Comparison of ENCODE assay signal across 19 cellular contexts in the genomic region with DNA sequence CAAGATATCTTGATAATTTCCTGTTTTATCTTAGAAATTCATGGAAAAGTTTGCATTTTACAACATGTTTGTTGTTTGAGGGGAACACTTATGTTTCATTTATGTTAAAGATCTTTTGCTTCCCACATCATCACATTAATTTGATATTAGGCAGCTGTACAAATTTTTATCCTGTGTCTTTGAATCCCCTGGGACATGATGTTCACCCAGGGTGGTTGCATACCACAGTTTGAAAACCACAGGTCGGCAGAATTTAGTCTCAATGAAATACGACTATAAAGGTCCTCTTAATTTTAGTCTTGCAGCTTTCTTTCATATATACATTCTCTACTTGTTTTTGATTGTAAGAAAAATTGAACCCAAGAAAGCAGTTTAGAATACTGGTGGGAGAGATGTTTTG. TPM values are rescaled to one million over a fixed set of nuclear protein-coding genes. Genes with fewer than 3 reads are reported as not detected.
A peak's percentile ranks its signal among the peaks of the same experiment; 100 is the strongest.
DNase-seq lines count a peak whose midpoint lies in the region; ATAC-seq and TF ChIP-seq lines count a peak whose summit lies in the region.
"Had no signal": no experiment of that assay in that cellular context is flagged by ENCODE, and none has a peak within 500 bp of the region (broad histone marks: within the 10 kb centered on the region; RNA-seq: fewer than 3 reads in every experiment).

No MANE protein-coding gene starts in this region.

- H3K79me2 ChIP-seq in OCI-LY7 (ENCODE audit: insufficient read depth, low read depth, low read length): peaks cover 42% of the 10 kb centered on the region
- peaks cover 83% of the 10 kb centered on the region for H3K79me2 ChIP-seq in hepatocyte

- no peaks in the 10 kb centered on the region for H3K27me3 ChIP-seq in hepatocyte
- H3K27me3 ChIP-seq: Peyer's patch had no signal

- peaks cover 41% of the 10 kb centered on the region for H3K36me3 Mint-ChIP-seq in activated CD8-positive, alpha-beta T cell treated with anti-CD3 and anti-CD28 coated beads for 36 hours (ENCODE audit: low read depth)
- H3K36me3 Mint-ChIP-seq in activated CD8-positive, alpha-beta T cell treated with anti-CD3 and anti-CD28 coated beads, Interleukin-2, amount 10 ng/mL, durations not matched to agents 7 days and 5 days (ENCODE audit: low read depth): peaks cover 46% of the 10 kb centered on the region
- H3K36me3 Mint-ChIP-seq in type B pancreatic cell: peaks cover 38% of the 10 kb centered on the region

- H3K36me3 ChIP-seq in OCI-LY7 (ENCODE audit: insufficient read depth, low read length) (peaks cover 63% of the 10 kb centered on the region), hepatocyte (replicated peaks; ENCODE audit: insufficient read depth, low read depth) (no peaks in the 10 kb centered on the region), mucosa of descending colon (ENCODE audit: low read depth) (no peaks in the 10 kb centered on the region)

- 93% methylated on average over 2 of the region's 2 CpGs for WGBS in hepatocyte (ENCODE audit: low lambda C conversion rate, missing lambda C conversion rate)

- CTCF ChIA-PET in activated CD8-positive, alpha-beta T cell treated with anti-CD3 and anti-CD28 coated beads for 36 hours (lab: Charles Lee): interaction anchor here (1.8 kb wide), 1 partner anchor 125 kb away, joined by 4 read pairs; no protein-coding TSS in a partner anchor
- CTCF ChIA-PET in activated CD8-positive, alpha-beta T cell treated with anti-CD3 and anti-CD28 coated beads, Interleukin-2, amount 10 ng/mL, durations not matched to agents 7 days and 5 days (lab: Charles Lee): interaction anchor here (0.8 kb wide), 1 partner anchor 138 kb away, joined by 3 read pairs; no protein-coding TSS in a partner anchor
- CTCF ChIA-PET in OCI-LY7 (lab: Charles Lee; ENCODE audit: unreplicated experiment): no interaction called here

- H4K20me1 ChIP-seq in OCI-LY7 (ENCODE audit: insufficient read depth, low read length) (peaks cover 16% of the 10 kb centered on the region; the same call in 1 of the 2 replicates), hepatocyte (ENCODE audit: insufficient read depth, poor library complexity, severe bottlenecking) (peaks cover 8% of the 10 kb centered on the region)

- no peaks in the 10 kb centered on the region for H3K27me3 Mint-ChIP-seq in activated CD8-positive, alpha-beta T cell treated with anti-CD3 and anti-CD28 coated beads for 36 hours
- no peaks in the 10 kb centered on the region for H3K27me3 Mint-ChIP-seq in activated CD8-positive, alpha-beta T cell treated with anti-CD3 and anti-CD28 coated beads, Interleukin-2, amount 10 ng/mL, durations not matched to agents 7 days and 5 days (ENCODE audit: low read depth)
- H3K27me3 Mint-ChIP-seq in type B pancreatic cell: no peaks in the 10 kb centered on the region

- H3K9me2 ChIP-seq in OCI-LY7 (ENCODE audit: insufficient read depth, low read length) (no peaks in the 10 kb centered on the region), hepatocyte (replicated peaks; ENCODE audit: insufficient read depth) (no peaks in the 10 kb centered on the region)

- H3K9me3 ChIP-seq in OCI-LY7 (ENCODE audit: low read length) (peaks cover 4% of the 10 kb centered on the region; the same call in 1 of the 2 replicates), hepatocyte (ENCODE audit: low read depth) (no peaks in the 10 kb centered on the region), mucosa of descending colon (no peaks in the 10 kb centered on the region)
- H3K9me3 ChIP-seq: Peyer's patch had no signal

- no peak overlapping the region for H3K4me3 ChIP-seq in OCI-LY7 (ENCODE audit: low read depth, low read length, poor library complexity, severe bottlenecking)
- H3K4me3 ChIP-seq in hepatocyte: no peak overlapping the region
- H3K4me3 ChIP-seq in mucosa of descending colon: no peak overlapping the region
- H3K4me3 ChIP-seq: K562, Peyer's patch had no signal

- no peak overlapping the region for H3K4me3 Mint-ChIP-seq in activated CD8-positive, alpha-beta T cell treated with anti-CD3 and anti-CD28 coated beads for 36 hours
- no peak overlapping the region for H3K4me3 Mint-ChIP-seq in activated CD8-positive, alpha-beta T cell treated with anti-CD3 and anti-CD28 coated beads, Interleukin-2, amount 10 ng/mL, durations not matched to agents 7 days and 5 days
- no peak overlapping the region for H3K4me3 Mint-ChIP-seq in type B pancreatic cell

- H2AFZ ChIP-seq in OCI-LY7 (ENCODE audit: low read length) (no peak overlapping the region), hepatocyte (no peak overlapping the region)

- POLR2A ChIA-PET in activated CD8-positive, alpha-beta T cell treated with anti-CD3 and anti-CD28 coated beads for 36 hours (lab: Charles Lee): no interaction called here
- POLR2A ChIA-PET in activated CD8-positive, alpha-beta T cell treated with anti-CD3 and anti-CD28 coated beads, Interleukin-2, amount 10 ng/mL, durations not matched to agents 7 days and 5 days (lab: Charles Lee): no interaction called here
- POLR2A ChIA-PET in OCI-LY7 (lab: Charles Lee): no interaction called here

- no peak for TF ChIP-seq CTCF in activated CD8-positive, alpha-beta T cell treated with anti-CD3 and anti-CD28 coated beads for 36 hours (IDR thresholded peaks at IDR 0.05)
- TF ChIP-seq CTCF in OCI-LY7 (conservative IDR thresholded peaks at IDR 0.05; ENCODE audit: low read length) (no peak), hepatocyte (IDR thresholded peaks at IDR 0.05; ENCODE audit: poor library complexity) (no peak), type B pancreatic cell (conservative IDR thresholded peaks at IDR 0.05) (no peak), mucosa of descending colon (IDR thresholded peaks at IDR 0.05) (no peak)

- BruUV-seq in OCI-LY7 (replicated peaks; lab: Mats Ljungman, UMichigan): no TSS peak

- H3K9me3 Mint-ChIP-seq in activated CD8-positive, alpha-beta T cell treated with anti-CD3 and anti-CD28 coated beads for 36 hours: no peaks in the 10 kb centered on the region
- H3K9me3 Mint-ChIP-seq in activated CD8-positive, alpha-beta T cell treated with anti-CD3 and anti-CD28 coated beads, Interleukin-2, amount 10 ng/mL, durations not matched to agents 7 days and 5 days (ENCODE audit: insufficient read depth): no peaks in the 10 kb centered on the region
- H3K9me3 Mint-ChIP-seq in type B pancreatic cell: peaks cover 5% of the 10 kb centered on the region

- DNase-seq in activated CD8-positive, alpha-beta T cell treated with anti-CD3 and anti-CD28 coated beads for 36 hours: no peak
- DNase-seq in activated CD8-positive, alpha-beta T cell treated with anti-CD3 and anti-CD28 coated beads, Interleukin-2, amount 10 ng/mL, durations not matched to agents 7 days and 5 days: no peak
- DNase-seq in OCI-LY7 (ENCODE audit: low spot score): peak; percentile 5
- DNase-seq in hepatocyte (ENCODE audit: low spot score): no peak
- no peak for DNase-seq in type B pancreatic cell (ENCODE audit: extremely low spot score, unreplicated experiment)
- DNase-seq in mucosa of descending colon: no peak
- DNase-seq in NCI-H82 (lab: John Stamatoyannopoulos, UW): no peak
- no peak for DNase-seq in 8988T
- DNase-seq: DMS79, MM.1S, NCI-H1105 treated with DMSO at 0.1 percent for 48 hours, NCI-H1930, NCI-H2171, NCI-H446 treated with DMSO at 0.1 percent for 48 hours, NCI-H748 treated with DMSO at 0.1 percent for 48 hours, Peyer's patch, SHP77 had no signal

- intact Hi-C loops in activated CD8-positive, alpha-beta T cell treated with anti-CD3 and anti-CD28 coated beads for 36 hours (cut with micrococcal nuclease): loop anchor here (5.0 kb wide), 1 partner anchor 202 kb away; a partner anchor contains a TSS
- intact Hi-C loops in OCI-LY7 (cut with micrococcal nuclease; ENCODE audit: unreplicated experiment): loop anchor here (5.0 kb wide), 1 partner anchor 408 kb away; a partner anchor contains a TSS
- intact Hi-C loops in mucosa of descending colon (cut with DNase I, micrococcal nuclease): no loop called here

- H3K27ac Mint-ChIP-seq in activated CD8-positive, alpha-beta T cell treated with anti-CD3 and anti-CD28 coated beads for 36 hours: peak overlapping the region; percentile 57
- H3K27ac Mint-ChIP-seq in activated CD8-positive, alpha-beta T cell treated with anti-CD3 and anti-CD28 coated beads, Interleukin-2, amount 10 ng/mL, durations not matched to agents 7 days and 5 days: no peak overlapping the region
- H3K27ac Mint-ChIP-seq in type B pancreatic cell: peak overlapping the region; percentile 33

- no peak for ATAC-seq in activated CD8-positive, alpha-beta T cell treated with anti-CD3 and anti-CD28 coated beads for 36 hours
- ATAC-seq in activated CD8-positive, alpha-beta T cell treated with anti-CD3 and anti-CD28 coated beads, Interleukin-2, amount 10 ng/mL, durations not matched to agents 7 days and 5 days: no peak
- no peak for ATAC-seq in mucosa of descending colon
- ATAC-seq: K562 had no signal

- H3K4me1 ChIP-seq in OCI-LY7 (ENCODE audit: insufficient read depth, low read length, poor library complexity, severe bottlenecking) (peaks cover 25% of the 10 kb centered on the region), hepatocyte (ENCODE audit: insufficient read depth) (peaks cover 23% of the 10 kb centered on the region), mucosa of descending colon (ENCODE audit: low read depth) (peaks cover 16% of the 10 kb centered on the region)

- H3K4me1 Mint-ChIP-seq in activated CD8-positive, alpha-beta T cell treated with anti-CD3 and anti-CD28 coated beads for 36 hours (ENCODE audit: low read depth): peaks cover 50% of the 10 kb centered on the region
- peaks cover 21% of the 10 kb centered on the region for H3K4me1 Mint-ChIP-seq in activated CD8-positive, alpha-beta T cell treated with anti-CD3 and anti-CD28 coated beads, Interleukin-2, amount 10 ng/mL, durations not matched to agents 7 days and 5 days (ENCODE audit: low read depth)
- peaks cover 21% of the 10 kb centered on the region for H3K4me1 Mint-ChIP-seq in type B pancreatic cell (ENCODE audit: unreplicated experiment)

- H3K4me2 ChIP-seq in OCI-LY7 (ENCODE audit: low read length) (no peak overlapping the region; the same call in 1 of the 2 replicates), hepatocyte (peak overlapping the region; percentile 7)

- no peak overlapping the region for H3K27ac ChIP-seq in OCI-LY7 (ENCODE audit: low read depth, low read length, poor library complexity, severe bottlenecking)
- no peak overlapping the region for H3K27ac ChIP-seq in hepatocyte
- H3K27ac ChIP-seq: 22Rv1, Peyer's patch had no signal

RNA-seq across cellular contexts. Expression of a gene that starts 3.7 kb away (rescaled TPM):
- 10 to 100 TPM; 25.5 to 26.3 TPM for total RNA-seq in activated CD8-positive, alpha-beta T cell treated with anti-CD3 and anti-CD28 coated beads for 36 hours
- total RNA-seq in activated CD8-positive, alpha-beta T cell treated with anti-CD3 and anti-CD28 coated beads, Interleukin-2, amount 10 ng/mL, durations not matched to agents 7 days and 5 days: 10 to 100 TPM; 23.4 to 25.8 TPM
- total RNA-seq in OCI-LY7 (2014; rRNA removed; shearing (Covaris generic)): 9.5 and 14.1 TPM in 2 replicates
- total RNA-seq in OCI-LY7 (2022) (19.3 and 20.2 TPM in 2 replicates), hepatocyte (27.4 and 28.6 TPM in 2 replicates), type B pancreatic cell (ENCODE audit: low replicate concordance) (32.9 and 35.7 TPM in 2 replicates), mucosa of descending colon (10 to 100 TPM; 29.7 to 37.4 (median 31.0) TPM)
- polyA plus RNA-seq in hepatocyte: 17.8 and 21.8 TPM in 2 replicates

Comparison
In these comparisons a context has a peak if more than half of its experiments do, and no peak if none do; other contexts are left out.
1. intact Hi-C loops: an anchor here in activated CD8-positive, alpha-beta T cell treated with anti-CD3 and anti-CD28 coated beads for 36 hours (5.0 kb wide) and OCI-LY7 (5.0 kb wide); none called in mucosa of descending colon.